ENCODE assay signal across 12 cellular contexts in the genomic region with DNA sequence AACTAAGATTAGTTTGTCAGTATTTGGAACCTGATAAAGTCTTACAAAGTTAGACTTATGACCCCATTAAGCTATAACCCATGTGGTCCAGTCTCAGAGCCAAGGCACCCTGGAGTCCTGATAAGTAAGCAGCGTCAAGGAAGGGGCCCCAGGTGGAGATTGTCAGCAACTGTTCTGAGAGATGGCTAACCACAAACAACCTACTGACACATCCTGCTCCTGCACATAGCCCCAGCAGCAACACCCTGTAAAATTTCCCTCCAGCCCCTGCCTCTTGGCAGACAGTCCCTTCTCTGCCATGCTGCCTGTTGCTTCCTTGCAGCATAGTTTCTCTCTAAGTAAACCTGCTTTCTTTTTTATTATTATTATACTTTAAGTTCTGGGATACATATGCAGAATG.
A peak's percentile ranks its signal among the peaks of the same experiment; 100 is the strongest.
DNase-seq lines count a peak whose midpoint lies in the region; ATAC-seq and TF ChIP-seq lines count a peak whose summit lies in the region.
"Had no signal": no experiment of that assay in that cellular context is flagged by ENCODE, and none has a peak within 500 bp of the region (broad histone marks: within the 10 kb centered on the region; RNA-seq: fewer than 3 reads in every experiment).

No MANE protein-coding gene starts in this region.

- no peak overlapping the region for H3K4me3 Mint-ChIP-seq in activated naive CD4-positive, alpha-beta T cell treated with anti-CD3 and anti-CD28 coated beads, Interleukin-2, amount 10 ng/mL, durations not matched to agents 7 days and 5 days

- WGBS in SK-N-SH (ENCODE audit: low lambda C conversion rate) = 0% methylated on average over 1 of the region's 1 CpG

- no peaks in the 10 kb centered on the region for H3K9me3 ChIP-seq in SK-N-SH

- POLR2A ChIA-PET in SK-N-SH (lab: Yijun Ruan, JAX) = no interaction called here

- H3K27ac ChIP-seq in SK-N-SH (ENCODE audit: low read depth in 2 of 2, low read length in 1 of 2) = no peak overlapping the region

- peak; percentile 45 for DNase-seq in activated naive CD4-positive, alpha-beta T cell treated with anti-CD3 and anti-CD28 coated beads, Interleukin-2, amount 10 ng/mL, durations not matched to agents 7 days and 5 days
- no peak for DNase-seq in activated naive CD4-positive, alpha-beta T cell treated with Interleukin-2 at 50 U/mL for 16 hours
- DNase-seq in UCSD-AML1 (lab: John Stamatoyannopoulos, UW; ENCODE audit: unreplicated experiment) = peak; percentile 24
- no peak for DNase-seq in stimulated activated naive CD8-positive, alpha-beta T cell treated with anti-CD3 and anti-CD28 coated beads, Interleukin-15, Interleukin-2, amounts not matched to agents 100 U/mL and 50 U/mL, for 24 hours
- no peak for DNase-seq in SK-N-SH
- DNase-seq in activated naive CD4-positive, alpha-beta T cell (lab: John Stamatoyannopoulos, UW) = no peak
- DNase-seq: anterior cingulate cortex, dermis blood vessel endothelial cell, small intestine, SW 1271 had no signal

- no peaks in the 10 kb centered on the region for H4K20me1 ChIP-seq in SK-N-SH (ENCODE audit: insufficient read depth)

- H3K9me2 ChIP-seq in SK-N-SH = no peaks in the 10 kb centered on the region

- H3K4me2 ChIP-seq in SK-N-SH = no peak overlapping the region

- H3K36me3 ChIP-seq in SK-N-SH (replicated peaks in 1 of 2; ENCODE audit: control insufficient read depth in 1 of 2, insufficient read depth in 2 of 2, low read length in 1 of 2) = no peaks in the 10 kb centered on the region

- TF ChIP-seq RAD21 in SK-N-SH (IDR thresholded peaks at IDR 0.05; ENCODE audit: low read length) = no peak

- TF ChIP-seq CTCF in SK-N-SH (IDR thresholded peaks at IDR 0.05) = no peak

- H2AFZ ChIP-seq in SK-N-SH (ENCODE audit: low read depth) = no peak overlapping the region

- peaks cover 16% of the 10 kb centered on the region for H3K27me3 ChIP-seq in SK-N-SH (ENCODE audit: insufficient read depth)

- H3K79me2 ChIP-seq in SK-N-SH (ENCODE audit: insufficient read depth) = no peaks in the 10 kb centered on the region

- no peaks in the 10 kb centered on the region for H3K4me1 ChIP-seq in SK-N-SH (ENCODE audit: control insufficient read depth in 1 of 2, insufficient read depth in 2 of 2, low read depth in 1 of 2, low read length in 1 of 2)

- H3K36me3 Mint-ChIP-seq in activated naive CD4-positive, alpha-beta T cell treated with anti-CD3 and anti-CD28 coated beads, Interleukin-2, amount 10 ng/mL, durations not matched to agents 7 days and 5 days = no peaks in the 10 kb centered on the region

- H3K9me3 Mint-ChIP-seq in activated naive CD4-positive, alpha-beta T cell treated with anti-CD3 and anti-CD28 coated beads, Interleukin-2, amount 10 ng/mL, durations not matched to agents 7 days and 5 days = no peaks in the 10 kb centered on the region

- no peak overlapping the region for H3K9ac ChIP-seq in SK-N-SH

- TF ChIP-seq EP300 in SK-N-SH (IDR thresholded peaks at IDR 0.05; ENCODE audit: borderline replicate concordance in 1 of 2, low read depth in 1 of 2, low read length in 1 of 2) = no peak

- peaks cover 9% of the 10 kb centered on the region for H3K4me1 Mint-ChIP-seq in activated naive CD4-positive, alpha-beta T cell treated with anti-CD3 and anti-CD28 coated beads, Interleukin-2, amount 10 ng/mL, durations not matched to agents 7 days and 5 days

- H3K4me3 ChIP-seq in SK-N-SH (ENCODE audit: low read depth in 2 of 2, low read length in 1 of 2) = no peak overlapping the region

- H3F3A ChIP-seq in SK-N-SH (replicated peaks; ENCODE audit: insufficient read depth) = no peaks in the 10 kb centered on the region

- no peak overlapping the region for H3K27ac Mint-ChIP-seq in activated naive CD4-positive, alpha-beta T cell treated with anti-CD3 and anti-CD28 coated beads, Interleukin-2, amount 10 ng/mL, durations not matched to agents 7 days and 5 days

- no peaks in the 10 kb centered on the region for H3K27me3 Mint-ChIP-seq in activated naive CD4-positive, alpha-beta T cell treated with anti-CD3 and anti-CD28 coated beads, Interleukin-2, amount 10 ng/mL, durations not matched to agents 7 days and 5 days

- peak; percentile 70 for ATAC-seq in HG02840 (IDR thresholded peaks at IDR 0.05; ENCODE audit: low FRiP score, unreplicated experiment)
- peak; percentile 71 for ATAC-seq in stimulated activated naive CD8-positive, alpha-beta T cell treated with anti-CD3 and anti-CD28 coated beads, Interleukin-15, Interleukin-2, amounts not matched to agents 100 U/mL and 50 U/mL, for 24 hours
- no peak for ATAC-seq in HG03045 (IDR thresholded peaks at IDR 0.05; ENCODE audit: unreplicated experiment)

- CTCF ChIA-PET in activated naive CD4-positive, alpha-beta T cell treated with anti-CD3 and anti-CD28 coated beads, Interleukin-2, amount 10 ng/mL, durations not matched to agents 7 days and 5 days (lab: Charles Lee) = no interaction called here
- CTCF ChIA-PET in SK-N-SH (lab: Yijun Ruan, JAX) = no interaction called here

TF ChIP-seq in SK-N-SH, 30 proteins besides CTCF, POLR2A, EP300 and RAD21:
- TF ChIP-seq TEAD4 (IDR thresholded peaks at IDR 0.05; ENCODE audit: borderline replicate concordance, insufficient read depth) = no peak
- TF ChIP-seq, protein P1, sequence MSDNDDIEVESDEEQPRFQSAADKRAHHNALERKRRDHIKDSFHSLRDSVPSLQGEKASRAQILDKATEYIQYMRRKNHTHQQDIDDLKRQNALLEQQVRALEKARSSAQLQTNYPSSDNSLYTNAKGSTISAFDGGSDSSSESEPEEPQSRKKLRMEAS (IDR thresholded peaks at IDR 0.05; ENCODE audit: low read depth) = no peak
- TF ChIP-seq YY1 (IDR thresholded peaks at IDR 0.05; ENCODE audit: low read depth) = no peak
- no peak for TF ChIP-seq POLR2AphosphoS5 (IDR thresholded peaks at IDR 0.05; ENCODE audit: low read depth, low read length)

Comparison
In these comparisons a context has a peak if more than half of its experiments do, and no peak if none do; other contexts are left out.
1. DNase-seq: peak in activated naive CD4-positive, alpha-beta T cell treated with anti-CD3 and anti-CD28 coated beads, Interleukin-2, amount 10 ng/mL, durations not matched to agents 7 days and 5 days (single experiment) and UCSD-AML1 (single experiment); none in activated naive CD4-positive, alpha-beta T cell treated with Interleukin-2 at 50 U/mL for 16 hours (single experiment), stimulated activated naive CD8-positive, alpha-beta T cell treated with anti-CD3 and anti-CD28 coated beads, Interleukin-15, Interleukin-2, amounts not matched to agents 100 U/mL and 50 U/mL, for 24 hours (single experiment), SK-N-SH (single experiment) and activated naive CD4-positive, alpha-beta T cell (0 of 4).